In the genomic region with DNA sequence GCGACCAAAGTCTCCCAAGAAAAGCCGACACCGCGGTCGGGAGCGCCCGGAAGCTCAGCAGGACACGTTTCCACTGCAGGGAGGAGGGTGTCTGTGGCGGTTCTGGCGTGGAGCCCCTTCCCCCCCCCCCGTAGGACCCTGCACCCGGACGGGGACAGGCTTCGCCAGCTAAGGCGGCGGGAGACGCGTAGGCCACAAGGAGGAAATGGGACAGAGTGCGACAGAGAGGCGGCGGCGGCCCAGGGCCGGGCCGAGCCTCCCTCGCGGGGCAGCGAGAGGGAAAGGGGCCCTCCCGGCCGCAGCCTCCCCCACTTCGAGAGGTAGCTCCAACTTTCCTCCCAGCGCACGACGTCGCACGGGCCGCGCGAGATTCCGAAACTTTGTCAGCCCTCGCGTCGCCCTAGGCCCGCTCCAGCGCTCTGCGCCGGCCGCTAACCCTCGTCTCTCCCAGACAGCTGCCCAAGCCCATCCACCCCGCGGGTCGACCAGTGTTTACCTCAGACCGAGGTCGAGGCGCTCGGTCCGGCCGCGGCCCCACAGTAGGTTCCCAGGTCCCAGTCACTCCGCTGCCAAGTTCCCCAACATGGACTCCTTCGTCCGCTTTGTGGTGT, we compare ENCODE assay signal across 1 cellular context.
A peak's percentile ranks its signal among the peaks of the same experiment; 100 is the strongest.
TF ChIP-seq lines count a peak whose summit lies in the region.

No MANE protein-coding gene starts in this region.

TF ChIP-seq in K562, 482 proteins besides CTCF, POLR2A, EP300 and RAD21 (continued from another document and continues in another):
- TF ChIP-seq FOXP1 (CRISPR knock-in tag; IDR thresholded peaks at IDR 0.05) (no peak), PTRF (tag; IDR thresholded peaks at IDR 0.05) (no peak), YBX1 (IDR thresholded peaks at IDR 0.05) (no peak), ZFX (CRISPR knock-in tag; IDR thresholded peaks at IDR 0.05) (peak; percentile 96), MTF1 (CRISPR knock-in tag; IDR thresholded peaks at IDR 0.05; ENCODE audit: borderline replicate concordance) (no peak), SP1 (CRISPR knock-in tag; IDR thresholded peaks at IDR 0.05) (no peak), PHTF2 (CRISPR knock-in tag; IDR thresholded peaks at IDR 0.05) (no peak), ZNF57 (CRISPR knock-in tag; IDR thresholded peaks at IDR 0.05) (no peak), ZNF324 (CRISPR knock-in tag; IDR thresholded peaks at IDR 0.05) (no peak), TEAD1 (CRISPR knock-in tag; IDR thresholded peaks at IDR 0.05) (no peak), ILF3 (IDR thresholded peaks at IDR 0.05; ENCODE audit: borderline replicate concordance) (no peak), ZNF146 (CRISPR knock-in tag; IDR thresholded peaks at IDR 0.05; ENCODE audit: unreplicated experiment) (no peak), ZNF699 (CRISPR knock-in tag; IDR thresholded peaks at IDR 0.05; ENCODE audit: insufficient replicate concordance) (no peak), ZNF696 (CRISPR knock-in tag; conservative IDR thresholded peaks at IDR 0.05) (no peak), ZBTB12 (CRISPR knock-in tag; IDR thresholded peaks at IDR 0.05) (no peak), FOXA1 (IDR thresholded peaks at IDR 0.05; ENCODE audit: borderline replicate concordance) (no peak), ZFPM2 (CRISPR knock-in tag; IDR thresholded peaks at IDR 0.05) (0 out of 2 replicates have a peak, but pooled peaks have one; percentile 34), ATF7 (IDR thresholded peaks at IDR 0.05) (no peak), HDAC6 (IDR thresholded peaks at IDR 0.05; ENCODE audit: low read depth, low read length) (no peak), FOXA3 (CRISPR knock-in tag; conservative IDR thresholded peaks at IDR 0.05 in 1 of 2, IDR thresholded peaks at IDR 0.05 in 1 of 2) (no peak), ZBED1 (IDR thresholded peaks at IDR 0.05) (no peak), RHOXF2B (CRISPR knock-in tag; conservative IDR thresholded peaks at IDR 0.05) (peak; percentile 7; the same call in 1 of the 2 replicates), CBX8 (IDR thresholded peaks at IDR 0.05; ENCODE audit: borderline replicate concordance, extremely low read depth, low read depth, low read length, poor library complexity, severe bottlenecking) (no peak), NFE2L1 (tag; IDR thresholded peaks at IDR 0.05; ENCODE audit: borderline replicate concordance, low read depth) (no peak), JUND (IDR thresholded peaks at IDR 0.05; ENCODE audit: borderline replicate concordance, low read depth, low read length) (no peak), JUND (tag; IDR thresholded peaks at IDR 0.05; ENCODE audit: borderline replicate concordance, low read depth, low read length) (no peak), BRD4 (IDR thresholded peaks at IDR 0.05) (0 out of 2 replicates have a peak, but pooled peaks have one; percentile 61), SRSF7 (optimal IDR thresholded peaks at IDR 0.05; ENCODE audit: low read depth, low read length) (no peak), CCAR2 (IDR thresholded peaks at IDR 0.05; ENCODE audit: low read depth, low read length) (no peak), MAX (CRISPR knock-in tag; IDR thresholded peaks at IDR 0.05) (no peak), HDAC2 (IDR thresholded peaks at IDR 0.05) (no peak), ESRRB (CRISPR knock-in tag; IDR thresholded peaks at IDR 0.05; ENCODE audit: borderline replicate concordance) (no peak), TFAM (CRISPR knock-in tag; conservative IDR thresholded peaks at IDR 0.05) (no peak), CSDE1 (IDR thresholded peaks at IDR 0.05) (no peak), ZBTB26 (CRISPR knock-in tag; IDR thresholded peaks at IDR 0.05) (no peak), ADNP (tag; IDR thresholded peaks at IDR 0.05) (no peak), POLR3G (IDR thresholded peaks at IDR 0.05; ENCODE audit: extremely low read depth, insufficient read length, insufficient replicate concordance) (no peak), FOXK2 (conservative IDR thresholded peaks at IDR 0.05 in 1 of 2, IDR thresholded peaks at IDR 0.05 in 1 of 2; ENCODE audit: low read depth in 2 of 2) (no peak; a peak in 1 of 4 replicates), MBD2 (IDR thresholded peaks at IDR 0.05; ENCODE audit: borderline replicate concordance, low read depth) (no peak), NCOA4 (IDR thresholded peaks at IDR 0.05; ENCODE audit: partially characterized antibody) (no peak)
- TF ChIP-seq, protein P1, sequence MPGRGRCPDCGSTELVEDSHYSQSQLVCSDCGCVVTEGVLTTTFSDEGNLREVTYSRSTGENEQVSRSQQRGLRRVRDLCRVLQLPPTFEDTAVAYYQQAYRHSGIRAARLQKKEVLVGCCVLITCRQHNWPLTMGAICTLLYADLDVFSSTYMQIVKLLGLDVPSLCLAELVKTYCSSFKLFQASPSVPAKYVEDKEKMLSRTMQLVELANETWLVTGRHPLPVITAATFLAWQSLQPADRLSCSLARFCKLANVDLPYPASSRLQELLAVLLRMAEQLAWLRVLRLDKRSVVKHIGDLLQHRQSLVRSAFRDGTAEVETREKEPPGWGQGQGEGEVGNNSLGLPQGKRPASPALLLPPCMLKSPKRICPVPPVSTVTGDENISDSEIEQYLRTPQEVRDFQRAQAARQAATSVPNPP (IDR thresholded peaks at IDR 0.05; ENCODE audit: borderline replicate concordance, insufficient read depth, insufficient read length) = no peak
- TF ChIP-seq, protein P2, sequence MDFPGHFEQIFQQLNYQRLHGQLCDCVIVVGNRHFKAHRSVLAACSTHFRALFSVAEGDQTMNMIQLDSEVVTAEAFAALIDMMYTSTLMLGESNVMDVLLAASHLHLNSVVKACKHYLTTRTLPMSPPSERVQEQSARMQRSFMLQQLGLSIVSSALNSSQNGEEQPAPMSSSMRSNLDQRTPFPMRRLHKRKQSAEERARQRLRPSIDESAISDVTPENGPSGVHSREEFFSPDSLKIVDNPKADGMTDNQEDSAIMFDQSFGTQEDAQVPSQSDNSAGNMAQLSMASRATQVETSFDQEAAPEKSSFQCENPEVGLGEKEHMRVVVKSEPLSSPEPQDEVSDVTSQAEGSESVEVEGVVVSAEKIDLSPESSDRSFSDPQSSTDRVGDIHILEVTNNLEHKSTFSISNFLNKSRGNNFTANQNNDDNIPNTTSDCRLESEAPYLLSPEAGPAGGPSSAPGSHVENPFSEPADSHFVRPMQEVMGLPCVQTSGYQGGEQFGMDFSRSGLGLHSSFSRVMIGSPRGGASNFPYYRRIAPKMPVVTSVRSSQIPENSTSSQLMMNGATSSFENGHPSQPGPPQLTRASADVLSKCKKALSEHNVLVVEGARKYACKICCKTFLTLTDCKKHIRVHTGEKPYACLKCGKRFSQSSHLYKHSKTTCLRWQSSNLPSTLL (IDR thresholded peaks at IDR 0.05) = no peak
- TF ChIP-seq, protein P3, sequence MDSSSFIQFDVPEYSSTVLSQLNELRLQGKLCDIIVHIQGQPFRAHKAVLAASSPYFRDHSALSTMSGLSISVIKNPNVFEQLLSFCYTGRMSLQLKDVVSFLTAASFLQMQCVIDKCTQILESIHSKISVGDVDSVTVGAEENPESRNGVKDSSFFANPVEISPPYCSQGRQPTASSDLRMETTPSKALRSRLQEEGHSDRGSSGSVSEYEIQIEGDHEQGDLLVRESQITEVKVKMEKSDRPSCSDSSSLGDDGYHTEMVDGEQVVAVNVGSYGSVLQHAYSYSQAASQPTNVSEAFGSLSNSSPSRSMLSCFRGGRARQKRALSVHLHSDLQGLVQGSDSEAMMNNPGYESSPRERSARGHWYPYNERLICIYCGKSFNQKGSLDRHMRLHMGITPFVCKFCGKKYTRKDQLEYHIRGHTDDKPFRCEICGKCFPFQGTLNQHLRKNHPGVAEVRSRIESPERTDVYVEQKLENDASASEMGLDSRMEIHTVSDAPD (CRISPR knock-in tag; IDR thresholded peaks at IDR 0.05) = no peak
- TF ChIP-seq, protein P4, sequence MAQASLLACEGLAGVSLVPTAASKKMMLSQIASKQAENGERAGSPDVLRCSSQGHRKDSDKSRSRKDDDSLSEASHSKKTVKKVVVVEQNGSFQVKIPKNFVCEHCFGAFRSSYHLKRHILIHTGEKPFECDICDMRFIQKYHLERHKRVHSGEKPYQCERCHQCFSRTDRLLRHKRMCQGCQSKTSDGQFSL (CRISPR knock-in tag; IDR thresholded peaks at IDR 0.05) = peak; percentile 79
- TF ChIP-seq, protein P4 (tag; IDR thresholded peaks at IDR 0.05) = peak in 1 of 2 experiments; percentile 52; a peak in 1 of 4 replicates
- TF ChIP-seq, protein P5, sequence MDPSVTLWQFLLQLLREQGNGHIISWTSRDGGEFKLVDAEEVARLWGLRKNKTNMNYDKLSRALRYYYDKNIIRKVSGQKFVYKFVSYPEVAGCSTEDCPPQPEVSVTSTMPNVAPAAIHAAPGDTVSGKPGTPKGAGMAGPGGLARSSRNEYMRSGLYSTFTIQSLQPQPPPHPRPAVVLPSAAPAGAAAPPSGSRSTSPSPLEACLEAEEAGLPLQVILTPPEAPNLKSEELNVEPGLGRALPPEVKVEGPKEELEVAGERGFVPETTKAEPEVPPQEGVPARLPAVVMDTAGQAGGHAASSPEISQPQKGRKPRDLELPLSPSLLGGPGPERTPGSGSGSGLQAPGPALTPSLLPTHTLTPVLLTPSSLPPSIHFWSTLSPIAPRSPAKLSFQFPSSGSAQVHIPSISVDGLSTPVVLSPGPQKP (CRISPR knock-in tag; IDR thresholded peaks at IDR 0.05) = no peak
- TF ChIP-seq, protein P6, sequence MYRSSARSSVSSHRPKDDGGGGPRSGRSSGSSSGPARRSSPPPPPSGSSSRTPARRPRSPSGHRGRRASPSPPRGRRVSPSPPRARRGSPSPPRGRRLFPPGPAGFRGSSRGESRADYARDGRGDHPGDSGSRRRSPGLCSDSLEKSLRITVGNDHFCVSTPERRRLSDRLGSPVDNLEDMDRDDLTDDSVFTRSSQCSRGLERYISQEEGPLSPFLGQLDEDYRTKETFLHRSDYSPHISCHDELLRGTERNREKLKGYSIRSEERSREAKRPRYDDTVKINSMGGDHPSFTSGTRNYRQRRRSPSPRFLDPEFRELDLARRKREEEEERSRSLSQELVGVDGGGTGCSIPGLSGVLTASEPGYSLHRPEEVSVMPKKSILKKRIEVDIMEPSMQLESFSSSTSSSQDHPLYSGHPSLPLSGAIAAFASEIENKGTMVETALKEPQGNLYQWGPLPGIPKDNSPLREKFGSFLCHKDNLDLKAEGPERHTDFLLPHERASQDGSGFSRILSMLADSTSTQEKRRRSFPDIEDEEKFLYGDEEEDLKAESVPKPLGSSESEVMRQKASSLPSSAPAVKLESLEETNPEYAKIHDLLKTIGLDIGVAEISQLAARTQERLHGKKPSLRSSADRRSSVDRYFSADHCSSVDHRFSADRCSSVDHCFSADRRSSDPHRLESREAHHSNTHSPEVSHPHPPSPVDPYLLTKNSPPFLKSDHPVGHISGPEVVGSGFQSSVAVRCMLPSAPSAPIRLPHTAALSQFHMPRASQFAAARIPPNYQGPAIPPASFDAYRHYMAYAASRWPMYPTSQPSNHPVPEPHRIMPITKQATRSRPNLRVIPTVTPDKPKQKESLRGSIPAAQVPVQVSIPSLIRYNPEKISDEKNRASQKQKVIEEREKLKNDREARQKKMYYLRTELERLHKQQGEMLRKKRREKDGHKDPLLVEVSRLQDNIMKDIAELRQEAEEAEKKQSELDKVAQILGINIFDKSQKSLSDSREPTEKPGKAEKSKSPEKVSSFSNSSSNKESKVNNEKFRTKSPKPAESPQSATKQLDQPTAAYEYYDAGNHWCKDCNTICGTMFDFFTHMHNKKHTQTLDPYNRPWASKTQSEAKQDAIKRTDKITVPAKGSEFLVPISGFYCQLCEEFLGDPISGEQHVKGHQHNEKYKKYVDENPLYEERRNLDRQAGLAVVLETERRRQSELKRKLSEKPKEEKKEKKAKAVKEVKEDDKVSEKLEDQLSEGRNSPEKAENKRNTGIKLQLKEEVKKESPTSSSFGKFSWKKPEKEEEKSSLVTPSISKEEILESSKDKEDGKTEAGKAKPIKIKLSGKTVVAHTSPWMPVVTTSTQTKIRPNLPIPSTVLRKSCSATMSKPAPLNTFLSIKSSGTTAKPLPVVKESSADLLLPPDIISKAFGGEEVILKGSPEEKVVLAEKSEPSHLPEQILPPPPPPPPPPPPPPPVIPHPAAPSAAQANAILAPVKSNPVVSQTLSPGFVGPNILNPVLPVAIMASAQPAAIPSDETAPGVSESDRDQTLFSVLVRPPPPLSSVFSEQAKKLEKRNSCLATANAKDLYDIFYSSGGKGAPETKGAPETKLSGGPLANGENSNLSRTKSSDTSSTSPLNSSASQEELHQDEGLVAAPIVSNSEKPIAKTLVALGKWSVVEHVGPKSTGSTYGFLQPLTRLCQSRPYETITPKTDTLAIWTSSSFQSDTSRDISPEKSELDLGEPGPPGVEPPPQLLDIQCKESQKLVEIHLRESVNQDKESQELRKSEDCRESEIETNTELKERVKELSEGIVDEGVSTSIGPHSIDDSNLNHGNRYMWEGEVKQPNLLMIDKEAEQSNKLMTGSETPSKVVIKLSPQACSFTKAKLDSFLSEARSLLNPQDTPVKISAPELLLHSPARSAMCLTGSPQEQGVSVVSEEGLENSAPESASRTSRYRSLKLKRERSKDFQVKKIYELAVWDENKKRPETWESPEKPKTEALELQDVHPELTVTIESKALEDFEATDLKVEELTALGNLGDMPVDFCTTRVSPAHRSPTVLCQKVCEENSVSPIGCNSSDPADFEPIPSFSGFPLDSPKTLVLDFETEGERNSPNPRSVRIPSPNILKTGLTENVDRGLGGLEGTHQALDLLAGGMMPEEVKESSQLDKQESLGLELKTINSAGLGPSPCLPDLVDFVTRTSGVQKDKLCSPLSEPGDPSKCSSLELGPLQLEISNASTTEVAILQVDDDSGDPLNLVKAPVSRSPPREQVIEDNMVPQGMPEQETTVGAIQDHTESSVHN (IDR thresholded peaks at IDR 0.05; ENCODE audit: borderline replicate concordance in 1 of 2, low read depth in 1 of 2) = no peak
